20 cellular contexts compared by ENCODE assay signal in genomic region chr6:70277480-70277879, GRCh38. TPM values are rescaled to one million over a fixed set of nuclear protein-coding genes. Genes with fewer than 3 reads are reported as not detected.
DNase-seq lines count a peak whose midpoint lies in the region; ATAC-seq and TF ChIP-seq lines count a peak whose summit lies in the region.
"Had no signal": no experiment of that assay in that cellular context is flagged by ENCODE, and none has a peak within 500 bp of the region (broad histone marks: within the 10 kb centered on the region; RNA-seq: fewer than 3 reads in every experiment).

No MANE protein-coding gene starts in this region.

- BruUV-seq in IMR-90 (replicated peaks; lab: Mats Ljungman, UMichigan) = no TSS peak

- DNase-seq in IMR-90 (peak; percentile 23), astrocyte of the hippocampus (ENCODE audit: low read depth, low spot score) (peak; percentile 62), foreskin fibroblast (peak; percentile 2 to 10), retinal pigment epithelial cell (ENCODE audit: low read depth) (peak; percentile 86), SIG-M5 treated with dmso at 0.1 percent for 504 hours (lab: John Stamatoyannopoulos, UW; ENCODE audit: unreplicated experiment) (no peak), type B pancreatic cell (ENCODE audit: extremely low spot score, unreplicated experiment) (no peak)
- DNase-seq in activated CD8-positive, alpha-beta memory T cell treated with anti-CD3 and anti-CD28 coated beads, Interleukin-2, amount 50 U/mL, for 4 hours = no peak
- DNase-seq: activated CD4-positive, alpha-beta T cell treated with anti-CD3 and anti-CD28 coated beads, Interleukin-2, amount 50 U/mL, for 48 hours; activated naive CD4-positive, alpha-beta T cell treated with Interleukin-2 at 50 U/mL for 16 hours; activated T-cell treated with anti-CD3 and anti-CD28 coated beads for 4 hours; AML-193; aorta; Caco-2; GOT3; NCI-H69; WERI-Rb-1 had no signal

- no peaks in the 10 kb centered on the region for H4K20me1 ChIP-seq in IMR-90 (ENCODE audit: insufficient read depth, low read length)

- peaks cover 11% of the 10 kb centered on the region for H3K27me3 ChIP-seq in IMR-90 (ENCODE audit: control insufficient read depth, insufficient read depth, low read length)

- no peaks in the 10 kb centered on the region for H3K4me1 Mint-ChIP-seq in type B pancreatic cell (ENCODE audit: unreplicated experiment)
- H3K4me1 Mint-ChIP-seq: stimulated activated effector memory CD8-positive, alpha-beta T cell treated with anti-CD3 and anti-CD28 coated beads, Interleukin-12 subunit alpha, Interleukin-12 subunit beta, amount 100 ng/mL, for 72 hours had no signal

- H3K4me2 ChIP-seq in IMR-90 (ENCODE audit: low read depth, low read length) = no peak overlapping the region

- no peak overlapping the region for H3K23ac ChIP-seq in IMR-90 (ENCODE audit: low read depth, low read length)

- H3K36me3 Mint-ChIP-seq in type B pancreatic cell = no peaks in the 10 kb centered on the region
- H3K36me3 Mint-ChIP-seq: stimulated activated effector memory CD8-positive, alpha-beta T cell treated with anti-CD3 and anti-CD28 coated beads, Interleukin-12 subunit alpha, Interleukin-12 subunit beta, amount 100 ng/mL, for 72 hours had no signal

- WGBS in IMR-90 (ENCODE audit: extremely low coverage in 2 of 2, insufficient read length in 1 of 2), 2 experiments = no CpG with 5 or more reads among the region's 2 CpGs

- H2AK5ac ChIP-seq in IMR-90 (ENCODE audit: low read depth, low read length) = no peak overlapping the region

- no peak overlapping the region for H4K8ac ChIP-seq in IMR-90 (ENCODE audit: low read depth in 2 of 2, low read length in 2 of 2)

- no peak for TF ChIP-seq POLR2A in IMR-90 (IDR thresholded peaks at IDR 0.05; ENCODE audit: low read depth, low read length)

- H3K9me3 Mint-ChIP-seq in type B pancreatic cell = no peaks in the 10 kb centered on the region
- H3K9me3 Mint-ChIP-seq: stimulated activated effector memory CD8-positive, alpha-beta T cell treated with anti-CD3 and anti-CD28 coated beads, Interleukin-12 subunit alpha, Interleukin-12 subunit beta, amount 100 ng/mL, for 72 hours had no signal

- H3K27me3 Mint-ChIP-seq in type B pancreatic cell = peaks cover 23% of the 10 kb centered on the region

- no peak overlapping the region for H2AK9ac ChIP-seq in IMR-90 (replicated peaks; ENCODE audit: low read depth, low read length, poor library complexity)

- CTCF ChIA-PET in IMR-90 (lab: Yijun Ruan, JAX) = interaction anchor here (1.6 kb wide), 1 partner anchor 33 kb away, joined by 3 read pairs; no protein-coding TSS in a partner anchor

- H4K5ac ChIP-seq in IMR-90 (ENCODE audit: low read depth, low read length) = no peak overlapping the region

- dilution Hi-C loops in IMR-90 (cut with HindIII; ENCODE audit: low sequenced_read_pairs, unreplicated experiment) = no loop called here

- no peak overlapping the region for H3K56ac ChIP-seq in IMR-90 (ENCODE audit: extremely low read depth, insufficient read depth, low read length)

- in situ Hi-C loops in IMR-90 (cut with MboI; ENCODE audit: low sequenced_read_pairs) = no loop called here

- TF ChIP-seq CTCF in IMR-90 (conservative IDR thresholded peaks at IDR 0.05; ENCODE audit: low read depth, low read length) (no peak), foreskin fibroblast (IDR thresholded peaks at IDR 0.05; ENCODE audit: low read depth, low read length) (no peak), retinal pigment epithelial cell (conservative IDR thresholded peaks at IDR 0.05; ENCODE audit: low read depth, low read length) (no peak), type B pancreatic cell (conservative IDR thresholded peaks at IDR 0.05) (no peak)

- H3K4me1 ChIP-seq in IMR-90 (ENCODE audit: control insufficient read depth, insufficient read depth, low read length) = no peaks in the 10 kb centered on the region; the same call in 1 of the 2 replicates
- H3K4me1 ChIP-seq: Caco-2 had no signal

- POLR2A ChIA-PET in IMR-90 (lab: Charles Lee; ENCODE audit: unreplicated experiment) = no interaction called here

- H2BK15ac ChIP-seq in IMR-90 (ENCODE audit: low read depth, low read length) = no peak overlapping the region

- no peaks in the 10 kb centered on the region for H3K79me1 ChIP-seq in IMR-90 (ENCODE audit: low read depth in 1 of 2, low read length in 2 of 2)

- intact Hi-C loops in IMR-90 (cut with micrococcal nuclease) = loop anchor here (10.0 kb wide), 1 partner anchor 1727 kb away; no protein-coding TSS in a partner anchor

- H3K18ac ChIP-seq in IMR-90 (ENCODE audit: low read depth, low read length) = no peak overlapping the region

- H3K4me3 ChIP-seq in IMR-90 (ENCODE audit: insufficient read depth, low read depth, low read length) (no peak overlapping the region), foreskin fibroblast (ENCODE audit: low read depth in 1 of 2, low read length in 2 of 2) (no peak overlapping the region), retinal pigment epithelial cell (ENCODE audit: low read length) (no peak overlapping the region)

- H2BK5ac ChIP-seq in IMR-90 (ENCODE audit: low read depth, low read length, poor library complexity, severe bottlenecking) = no peak overlapping the region

- no peak overlapping the region for H3K27ac Mint-ChIP-seq in type B pancreatic cell
- H3K27ac Mint-ChIP-seq: stimulated activated effector memory CD8-positive, alpha-beta T cell treated with anti-CD3 and anti-CD28 coated beads, Interleukin-12 subunit alpha, Interleukin-12 subunit beta, amount 100 ng/mL, for 72 hours had no signal

- ATAC-seq in IMR-90 (ENCODE audit: low read depth) = no peak
- ATAC-seq: left lobe of liver; stimulated activated effector memory CD8-positive, alpha-beta T cell treated with anti-CD3 and anti-CD28 coated beads, Interleukin-12 subunit alpha, Interleukin-12 subunit beta, amount 100 ng/mL, for 72 hours had no signal

- no peak overlapping the region for H2BK120ac ChIP-seq in IMR-90 (ENCODE audit: low read depth, low read length)

- H3K4ac ChIP-seq in IMR-90 (ENCODE audit: low read depth, low read length) = no peak overlapping the region

- H2BK20ac ChIP-seq in IMR-90 (ENCODE audit: low read depth, low read length) = no peak overlapping the region

- H4K91ac ChIP-seq in IMR-90 (ENCODE audit: insufficient read depth, low read depth, low read length) = no peak overlapping the region

- H3K27ac ChIP-seq in IMR-90 (ENCODE audit: insufficient read depth, low read length) = no peak overlapping the region
- H3K27ac ChIP-seq: WERI-Rb-1 had no signal

- TF ChIP-seq RAD21 in IMR-90 (IDR thresholded peaks at IDR 0.05; ENCODE audit: low read length) = no peak

- H3K14ac ChIP-seq in IMR-90 (replicated peaks; ENCODE audit: low read depth, low read length) = no peak overlapping the region

- no peaks in the 10 kb centered on the region for H3K36me3 ChIP-seq in IMR-90 (ENCODE audit: control insufficient read depth, insufficient read depth, low read length)
- H3K36me3 ChIP-seq: WERI-Rb-1 had no signal

- H3K9me1 ChIP-seq in IMR-90 (ENCODE audit: insufficient read depth, low read length) = no peaks in the 10 kb centered on the region

- no peak overlapping the region for H2AFZ ChIP-seq in IMR-90 (replicated peaks; ENCODE audit: low read length, poor library complexity)

- H3K4me3 Mint-ChIP-seq in type B pancreatic cell = no peak overlapping the region
- H3K4me3 Mint-ChIP-seq: stimulated activated effector memory CD8-positive, alpha-beta T cell treated with anti-CD3 and anti-CD28 coated beads, Interleukin-12 subunit alpha, Interleukin-12 subunit beta, amount 100 ng/mL, for 72 hours had no signal

- no peaks in the 10 kb centered on the region for H3K9me3 ChIP-seq in IMR-90 (ENCODE audit: control insufficient read depth, insufficient read depth, low read length)
- H3K9me3 ChIP-seq: Caco-2 had no signal

- no peak overlapping the region for H3K9ac ChIP-seq in IMR-90 (ENCODE audit: low read depth, low read length)

TF ChIP-seq in IMR-90, 13 proteins besides CTCF, POLR2A, EP300 and RAD21:
- TF ChIP-seq MAFK (IDR thresholded peaks at IDR 0.05; ENCODE audit: low read depth, low read length) (no peak), CHD1 (IDR thresholded peaks at IDR 0.05; ENCODE audit: low read depth, low read length) (no peak), MXI1 (IDR thresholded peaks at IDR 0.05; ENCODE audit: borderline replicate concordance, low read depth, low read length) (no peak), NFE2L2 (IDR thresholded peaks at IDR 0.05; ENCODE audit: low read depth, low read length) (no peak), ELK1 (IDR thresholded peaks at IDR 0.05; ENCODE audit: borderline replicate concordance, low read depth, low read length) (no peak), SMC3 (IDR thresholded peaks at IDR 0.05; ENCODE audit: low read depth, low read length) (no peak), RCOR1 (IDR thresholded peaks at IDR 0.05; ENCODE audit: insufficient replicate concordance, low read length) (no peak), USF2 (IDR thresholded peaks at IDR 0.05; ENCODE audit: low read depth, low read length) (no peak), CEBPB (IDR thresholded peaks at IDR 0.05; ENCODE audit: low read depth, low read length) (no peak)

RNA-seq across cellular contexts. Expression of gene COL9A1, which starts 25.4 kb away (rescaled TPM):
- total RNA-seq in IMR-90 (2012; rRNA removed) (not detected in 2 replicates), type B pancreatic cell (ENCODE audit: low replicate concordance) (0.31 and 16.9 TPM in 2 replicates)
- not detected in 2 replicates for polyA plus RNA-seq in IMR-90 (2012; rRNA removed)
- polyA plus RNA-seq in IMR-90 (2012; cell fraction: cytosol; rRNA removed) = not detected in 2 replicates
- polyA plus RNA-seq in IMR-90 (2012; cell fraction: nucleus; rRNA removed; ENCODE audit: low replicate concordance) = not detected in 2 replicates
- total RNA-seq: aorta; Caco-2; glomerular endothelial cell; left lobe of liver; T-helper 2 cell treated with Interferon-gamma antibody and Interleukin-4, amounts not matched to agents 100 ng/mL and 5 ng/mL, for 36 hours had no signal

Comparison
In these comparisons a context has a peak if more than half of its experiments do, and no peak if none do; other contexts are left out.
1. DNase-seq: peak in IMR-90 (single experiment), astrocyte of the hippocampus (single experiment), foreskin fibroblast (2 of 2) and retinal pigment epithelial cell (single experiment); none in SIG-M5 treated with dmso at 0.1 percent for 504 hours (single experiment), type B pancreatic cell (single experiment) and activated CD8-positive, alpha-beta memory T cell treated with anti-CD3 and anti-CD28 coated beads, Interleukin-2, amount 50 U/mL, for 4 hours (single experiment).